19 cellular contexts compared by ENCODE assay signal in genomic region chr6:169567809-169568208, GRCh38.
DNase-seq lines count a peak whose midpoint lies in the region; ATAC-seq and TF ChIP-seq lines count a peak whose summit lies in the region.
"Had no signal": no experiment of that assay in that cellular context is flagged by ENCODE, and none has a peak within 500 bp of the region (broad histone marks: within the 10 kb centered on the region; RNA-seq: fewer than 3 reads in every experiment).

No MANE protein-coding gene starts in this region.

- TF ChIP-seq CTCF in activated CD8-positive, alpha-beta T cell treated with anti-CD3 and anti-CD28 coated beads for 36 hours (IDR thresholded peaks at IDR 0.05): no peak
- no peak for TF ChIP-seq CTCF in OCI-LY3 (IDR thresholded peaks at IDR 0.05; ENCODE audit: low read depth, low read length)
- no peak for TF ChIP-seq CTCF in lung (IDR thresholded peaks at IDR 0.05; ENCODE audit: control extremely low read depth, extremely low read depth)

- peak overlapping the region; percentile 64; the same call in 1 of the 2 replicates for H3K4me2 ChIP-seq in OCI-LY3 (ENCODE audit: low read length)

- POLR2A ChIA-PET in activated CD8-positive, alpha-beta T cell treated with anti-CD3 and anti-CD28 coated beads, Interleukin-2, amount 10 ng/mL, durations not matched to agents 7 days and 5 days (lab: Charles Lee): interaction anchor here (1.6 kb wide), 1 partner anchor 16 kb away, joined by 3 read pairs; no protein-coding TSS in a partner anchor
- POLR2A ChIA-PET in activated CD8-positive, alpha-beta T cell treated with anti-CD3 and anti-CD28 coated beads for 36 hours (lab: Charles Lee): no interaction called here

- no peak overlapping the region for H2AFZ ChIP-seq in OCI-LY3 (ENCODE audit: low read depth, low read length)

- CTCF ChIA-PET in activated CD8-positive, alpha-beta T cell treated with anti-CD3 and anti-CD28 coated beads, Interleukin-2, amount 10 ng/mL, durations not matched to agents 7 days and 5 days (lab: Charles Lee): no interaction called here
- CTCF ChIA-PET in activated CD8-positive, alpha-beta T cell treated with anti-CD3 and anti-CD28 coated beads for 36 hours (lab: Charles Lee): no interaction called here

- H3K4me1 ChIP-seq in OCI-LY3 (ENCODE audit: low read length) (peaks cover 17% of the 10 kb centered on the region), lung (ENCODE audit: control insufficient read depth in 2 of 2, insufficient read depth in 2 of 2, low read length in 2 of 2) (peaks cover 0 to 2% of the 10 kb centered on the region in 2 donors), thymus (ENCODE audit: control insufficient read depth, insufficient read depth, low read length) (peaks cover 33% of the 10 kb centered on the region)
- H3K4me1 ChIP-seq: Caco-2 had no signal

- H3K79me2 ChIP-seq in OCI-LY3 (ENCODE audit: low read length): no peaks in the 10 kb centered on the region

- peaks cover 14% of the 10 kb centered on the region for H3K27me3 Mint-ChIP-seq in activated CD8-positive, alpha-beta T cell treated with anti-CD3 and anti-CD28 coated beads, Interleukin-2, amount 10 ng/mL, durations not matched to agents 7 days and 5 days (ENCODE audit: low read depth)
- H3K27me3 Mint-ChIP-seq in activated CD8-positive, alpha-beta T cell treated with anti-CD3 and anti-CD28 coated beads for 36 hours: peaks cover 5% of the 10 kb centered on the region
- H3K27me3 Mint-ChIP-seq: CD4-positive, CD25-positive, alpha-beta regulatory T cell had no signal

- H3K27ac Mint-ChIP-seq in activated CD8-positive, alpha-beta T cell treated with anti-CD3 and anti-CD28 coated beads, Interleukin-2, amount 10 ng/mL, durations not matched to agents 7 days and 5 days: peak overlapping the region; percentile 46
- H3K27ac Mint-ChIP-seq in activated CD8-positive, alpha-beta T cell treated with anti-CD3 and anti-CD28 coated beads for 36 hours: no peak overlapping the region
- H3K27ac Mint-ChIP-seq: HFFc6 had no signal

- 89 to 90% methylated on average over 11 of the region's 11 CpGs for WGBS in lung, 2 donors
- WGBS in thymus: 92% methylated on average over 11 of the region's 11 CpGs

- H3K27me3 ChIP-seq in OCI-LY3 (ENCODE audit: low read depth, low read length): no peaks in the 10 kb centered on the region
- no peaks in the 10 kb centered on the region for H3K27me3 ChIP-seq in lung (ENCODE audit: control insufficient read depth, insufficient read depth)
- no peaks in the 10 kb centered on the region for H3K27me3 ChIP-seq in thymus (ENCODE audit: control insufficient read depth, insufficient read depth)

- intact Hi-C loops in activated CD8-positive, alpha-beta T cell treated with anti-CD3 and anti-CD28 coated beads for 36 hours (cut with micrococcal nuclease): no loop called here
- intact Hi-C loops in sciatic nerve (cut with DNase I): no loop called here

- ATAC-seq in activated CD8-positive, alpha-beta T cell treated with anti-CD3 and anti-CD28 coated beads, Interleukin-2, amount 10 ng/mL, durations not matched to agents 7 days and 5 days: no peak
- ATAC-seq in activated CD8-positive, alpha-beta T cell treated with anti-CD3 and anti-CD28 coated beads for 36 hours: no peak
- ATAC-seq in lung (ENCODE audit: insufficient read depth, low FRiP score) (no peak), HG02970 (IDR thresholded peaks at IDR 0.05; ENCODE audit: low FRiP score, unreplicated experiment) (no peak), sciatic nerve (no peak), GM21528 (IDR thresholded peaks at IDR 0.05; ENCODE audit: low FRiP score, unreplicated experiment) (no peak)
- ATAC-seq: HCT116 had no signal

- no peak overlapping the region for H3K9ac ChIP-seq in OCI-LY3 (ENCODE audit: low read length)

- H3K4me1 Mint-ChIP-seq in activated CD8-positive, alpha-beta T cell treated with anti-CD3 and anti-CD28 coated beads, Interleukin-2, amount 10 ng/mL, durations not matched to agents 7 days and 5 days (ENCODE audit: low read depth): peaks cover 30% of the 10 kb centered on the region
- H3K4me1 Mint-ChIP-seq in activated CD8-positive, alpha-beta T cell treated with anti-CD3 and anti-CD28 coated beads for 36 hours (ENCODE audit: low read depth): peaks cover 18% of the 10 kb centered on the region

- H3K36me3 Mint-ChIP-seq in activated CD8-positive, alpha-beta T cell treated with anti-CD3 and anti-CD28 coated beads, Interleukin-2, amount 10 ng/mL, durations not matched to agents 7 days and 5 days (ENCODE audit: low read depth): peaks cover 3% of the 10 kb centered on the region
- peaks cover 9% of the 10 kb centered on the region for H3K36me3 Mint-ChIP-seq in activated CD8-positive, alpha-beta T cell treated with anti-CD3 and anti-CD28 coated beads for 36 hours (ENCODE audit: low read depth)

- no peak overlapping the region for H3K4me3 Mint-ChIP-seq in activated CD8-positive, alpha-beta T cell treated with anti-CD3 and anti-CD28 coated beads, Interleukin-2, amount 10 ng/mL, durations not matched to agents 7 days and 5 days
- H3K4me3 Mint-ChIP-seq in activated CD8-positive, alpha-beta T cell treated with anti-CD3 and anti-CD28 coated beads for 36 hours: no peak overlapping the region
- H3K4me3 Mint-ChIP-seq: CD4-positive, CD25-positive, alpha-beta regulatory T cell; HFFc6 had no signal

- DNase-seq in activated CD8-positive, alpha-beta T cell treated with anti-CD3 and anti-CD28 coated beads, Interleukin-2, amount 10 ng/mL, durations not matched to agents 7 days and 5 days: no peak
- no peak for DNase-seq in activated CD8-positive, alpha-beta T cell treated with anti-CD3 and anti-CD28 coated beads for 36 hours
- DNase-seq in lung (ENCODE audit: low spot score) (peak; percentile 9), sciatic nerve (ENCODE audit: low spot score) (no peak)
- DNase-seq: 8988T; C1 segment of cervical spinal cord; Caco-2; CD4-positive, CD25-positive, alpha-beta regulatory T cell; DMS79; GDM1; GOT3; H7; HFFc6; IMR-90 had no signal

- no peak overlapping the region for H3K4me3 ChIP-seq in OCI-LY3 (ENCODE audit: low read length)
- H3K4me3 ChIP-seq in lung: no peak overlapping the region
- no peak overlapping the region for H3K4me3 ChIP-seq in thymus (ENCODE audit: low read length)

- no peaks in the 10 kb centered on the region for H3K9me3 ChIP-seq in OCI-LY3 (ENCODE audit: insufficient read depth, low read length)
- peaks cover 0 to 2% of the 10 kb centered on the region in 2 donors for H3K9me3 ChIP-seq in lung (ENCODE audit: control insufficient read depth in 2 of 2, insufficient read depth in 1 of 2, low read length in 1 of 2)
- no peaks in the 10 kb centered on the region for H3K9me3 ChIP-seq in thymus (ENCODE audit: control insufficient read depth)
- H3K9me3 ChIP-seq: Caco-2 had no signal

- no peaks in the 10 kb centered on the region for H4K20me1 ChIP-seq in OCI-LY3 (ENCODE audit: insufficient read depth, low read length)

- no peaks in the 10 kb centered on the region for H3K36me3 ChIP-seq in OCI-LY3 (replicated peaks; ENCODE audit: low read depth, low read length)
- H3K36me3 ChIP-seq in lung (ENCODE audit: control insufficient read depth in 2 of 2, insufficient read depth in 2 of 2, low read length in 2 of 2): peaks cover 0 to 1% of the 10 kb centered on the region in 2 donors
- H3K36me3 ChIP-seq in thymus (ENCODE audit: control insufficient read depth, insufficient read depth): peaks cover 3% of the 10 kb centered on the region

- H3K27ac ChIP-seq in OCI-LY3 (ENCODE audit: low read length) (no peak overlapping the region), lung (ENCODE audit: low read depth in 1 of 2, low read length in 1 of 2) (no peak overlapping the region), thymus (ENCODE audit: low read depth) (peak overlapping the region; percentile 94)

- H3K9me3 Mint-ChIP-seq in activated CD8-positive, alpha-beta T cell treated with anti-CD3 and anti-CD28 coated beads, Interleukin-2, amount 10 ng/mL, durations not matched to agents 7 days and 5 days (ENCODE audit: insufficient read depth): no peaks in the 10 kb centered on the region
- no peaks in the 10 kb centered on the region for H3K9me3 Mint-ChIP-seq in activated CD8-positive, alpha-beta T cell treated with anti-CD3 and anti-CD28 coated beads for 36 hours
- H3K9me3 Mint-ChIP-seq: HFFc6 had no signal
